Comparison of ENCODE assay signal across 21 cellular contexts in genomic region chr6:121510568-121511177, GRCh38.
DNase-seq lines count a peak whose midpoint lies in the region; ATAC-seq and TF ChIP-seq lines count a peak whose summit lies in the region.
"Had no signal": no experiment of that assay in that cellular context is flagged by ENCODE, and none has a peak within 500 bp of the region (broad histone marks: within the 10 kb centered on the region; RNA-seq: fewer than 3 reads in every experiment).

No MANE protein-coding gene starts in this region.

- H3K9me2 ChIP-seq in hepatocyte (replicated peaks; ENCODE audit: insufficient read depth) = no peaks in the 10 kb centered on the region

- no peaks in the 10 kb centered on the region for H3K4me1 ChIP-seq in adrenal gland (replicated peaks in 1 of 2)
- peaks cover 6% of the 10 kb centered on the region for H3K4me1 ChIP-seq in hepatocyte (ENCODE audit: insufficient read depth)
- H3K4me1 ChIP-seq in thoracic aorta (ENCODE audit: control insufficient read depth in 1 of 2, low read depth in 2 of 2) = peaks cover 8% of the 10 kb centered on the region in 2 donors
- H3K4me1 ChIP-seq in right atrium auricular region = peaks cover 0 to 6% of the 10 kb centered on the region in 2 donors
- H3K4me1 ChIP-seq: tibial nerve had no signal

- ATAC-seq in thoracic aorta (ENCODE audit: insufficient number of reproducible peaks, low FRiP score, low read depth) (no peak), GM21528 (IDR thresholded peaks at IDR 0.05; ENCODE audit: low FRiP score, unreplicated experiment) (no peak)
- ATAC-seq: left lobe of liver had no signal

- 45 to 51% (median 46%) methylated on average over 8 of the region's 8 CpGs for whole genome bisulfite sequencing in adrenal gland, 4 donors
- WGBS in hepatocyte (ENCODE audit: low lambda C conversion rate, missing lambda C conversion rate) = 34% methylated on average over 8 of the region's 8 CpGs

- H3K4me3 ChIP-seq in adrenal gland (no peak overlapping the region), hepatocyte (no peak overlapping the region), thoracic aorta (no peak overlapping the region), right atrium auricular region (no peak overlapping the region)
- H3K4me3 ChIP-seq: tibial nerve had no signal

- intact Hi-C loops in adrenal gland (cut with DNase I) = no loop called here

- H3K36me3 ChIP-seq in adrenal gland (replicated peaks in 1 of 2) (no peaks in the 10 kb centered on the region), hepatocyte (replicated peaks; ENCODE audit: insufficient read depth, low read depth) (no peaks in the 10 kb centered on the region), thoracic aorta (no peaks in the 10 kb centered on the region), right atrium auricular region (no peaks in the 10 kb centered on the region)
- H3K36me3 ChIP-seq: tibial nerve had no signal

- peak; percentile 50 for DNase-seq in HT-29 (ENCODE audit: low spot score)
- peak in 3 of 7 donors; percentile 14 to 44 (median 32) for DNase-seq in adrenal gland
- no peak for DNase-seq in hepatocyte (ENCODE audit: low spot score)
- no peak for DNase-seq in thoracic aorta (ENCODE audit: low spot score)
- no peak for DNase-seq in right atrium auricular region (ENCODE audit: low spot score)
- DNase-seq in stimulated activated CD4-positive, alpha-beta T cell treated with anti-CD3 and anti-CD28 coated beads, Interleukin-12 subunit alpha, Interleukin-12 subunit beta, amount 100 ng/mL, for 4 hours = no peak
- DNase-seq: activated CD4-positive, alpha-beta T cell treated with anti-CD3 and anti-CD28 coated beads for 4 hours; activated naive CD4-positive, alpha-beta T cell treated with anti-CD3 and anti-CD28 coated beads, Interleukin-2, amount 50 U/mL, for 16 hours; activated T-cell treated with anti-CD3 and anti-CD28 coated beads for 4 hours; DMS53; erythroblast; MV-4-11; naive B cell; NK-92 treated with Interleukin-12 subunit alpha and Interleukin-12 subunit beta, amount 100 ng/mL, for 24 hours; right cardiac atrium; SHP77 treated with DMSO at 0.1 percent for 48 hours; stimulated activated CD4-positive, alpha-beta T cell treated with anti-CD3 and anti-CD28 coated beads, Interleukin-4, amount 100 ng/mL, for 1 hour; T-helper 9 cell had no signal

- H3K9me3 ChIP-seq in adrenal gland (replicated peaks in 1 of 3) = no peaks in the 10 kb centered on the region
- H3K9me3 ChIP-seq in hepatocyte (ENCODE audit: low read depth) = no peaks in the 10 kb centered on the region
- no peaks in the 10 kb centered on the region for H3K9me3 ChIP-seq in thoracic aorta
- H3K9me3 ChIP-seq in right atrium auricular region = no peaks in the 10 kb centered on the region
- H3K9me3 ChIP-seq: tibial nerve had no signal

- peak overlapping the region; percentile 12 for H2AFZ ChIP-seq in hepatocyte

- TF ChIP-seq POLR2A in adrenal gland (IDR thresholded peaks at IDR 0.05) = no peak

- H4K20me1 ChIP-seq in hepatocyte (ENCODE audit: insufficient read depth, poor library complexity, severe bottlenecking) = no peaks in the 10 kb centered on the region

- H3K27ac ChIP-seq in adrenal gland = peak overlapping the region in 3 of 5 donors; percentile 17 to 59 (median 46)
- H3K27ac ChIP-seq in hepatocyte = peak overlapping the region; percentile 11
- peak overlapping the region; percentile 37 to 46 for H3K27ac ChIP-seq in thoracic aorta
- H3K27ac ChIP-seq in right atrium auricular region = no peak overlapping the region
- H3K27ac ChIP-seq: tibial nerve had no signal

- H3K4me2 ChIP-seq in hepatocyte = no peak overlapping the region

- H3K27me3 ChIP-seq in adrenal gland (no peaks in the 10 kb centered on the region), hepatocyte (no peaks in the 10 kb centered on the region), thoracic aorta (replicated peaks; ENCODE audit: insufficient read depth) (no peaks in the 10 kb centered on the region), right atrium auricular region (no peaks in the 10 kb centered on the region)
- H3K27me3 ChIP-seq: tibial nerve had no signal

- TF ChIP-seq CTCF in adrenal gland (IDR thresholded peaks at IDR 0.05) = no peak
- TF ChIP-seq CTCF in hepatocyte (IDR thresholded peaks at IDR 0.05; ENCODE audit: poor library complexity) = no peak
- TF ChIP-seq CTCF in thoracic aorta (IDR thresholded peaks at IDR 0.05) = no peak
- TF ChIP-seq CTCF in right atrium auricular region (IDR thresholded peaks at IDR 0.05) = no peak

- no peaks in the 10 kb centered on the region for H3K79me2 ChIP-seq in hepatocyte

Comparison
In these comparisons a context has a peak if more than half of its experiments do, and no peak if none do; other contexts are left out.
1. H3K27ac ChIP-seq: peak in adrenal gland (3 of 5), hepatocyte (single experiment) and thoracic aorta (2 of 2); none in right atrium auricular region (0 of 2).